ENCODE assay signal across 17 cellular contexts in genomic region chr2:70282439-70282838, GRCh38. TPM values are rescaled to one million over a fixed set of nuclear protein-coding genes. Genes with fewer than 3 reads are reported as not detected.
A peak's percentile ranks its signal among the peaks of the same experiment; 100 is the strongest.
DNase-seq lines count a peak whose midpoint lies in the region; ATAC-seq lines count a peak whose summit lies in the region.
"Had no signal": no experiment of that assay in that cellular context is flagged by ENCODE, and none has a peak within 500 bp of the region (broad histone marks: within the 10 kb centered on the region; RNA-seq: fewer than 3 reads in every experiment).

No MANE protein-coding gene starts in this region.

- H3K27ac Mint-ChIP-seq in activated T-cell treated with anti-CD3 and anti-CD28 coated beads, Interleukin-2, amount 50 U/mL, for 24 hours: peak overlapping the region; percentile 41
- peak overlapping the region; percentile 9 for H3K27ac Mint-ChIP-seq in stimulated activated naive CD8-positive, alpha-beta T cell treated with anti-CD3 and anti-CD28 coated beads, Interleukin-15, Interleukin-2, amounts not matched to agents 100 ng/mL and 50 ng/mL, for 24 hours
- peak overlapping the region in 1 of 2 donors; percentile 26 for H3K27ac Mint-ChIP-seq in stimulated activated naive CD8-positive, alpha-beta T cell treated with anti-CD3 and anti-CD28 coated beads, Interleukin-15, amount 100 ng/mL, for 72 hours
- H3K27ac Mint-ChIP-seq: HFFc6 had no signal

- H3K4me3 Mint-ChIP-seq in activated T-cell treated with anti-CD3 and anti-CD28 coated beads, Interleukin-2, amount 50 U/mL, for 24 hours: no peak overlapping the region
- no peak overlapping the region for H3K4me3 Mint-ChIP-seq in activated T-cell treated with anti-CD3 and anti-CD28 coated beads, Interleukin-2, amount 50 U/mL, for 4 hours
- H3K4me3 Mint-ChIP-seq in stimulated activated naive CD8-positive, alpha-beta T cell treated with anti-CD3 and anti-CD28 coated beads, Interleukin-15, Interleukin-2, amounts not matched to agents 100 ng/mL and 50 ng/mL, for 24 hours: no peak overlapping the region
- H3K4me3 Mint-ChIP-seq in stimulated activated naive CD8-positive, alpha-beta T cell treated with anti-CD3 and anti-CD28 coated beads, Interleukin-15, amount 100 ng/mL, for 72 hours: no peak overlapping the region
- H3K4me3 Mint-ChIP-seq: HFFc6 had no signal

- no peak for DNase-seq in activated T-cell treated with anti-CD3 and anti-CD28 coated beads, Interleukin-2, amount 50 U/mL, for 24 hours
- no peak for DNase-seq in activated T-cell treated with anti-CD3 and anti-CD28 coated beads, Interleukin-2, amount 50 U/mL, for 4 hours
- DNase-seq in stimulated activated naive CD8-positive, alpha-beta T cell treated with anti-CD3 and anti-CD28 coated beads, Interleukin-15, amount 100 ng/mL, for 72 hours: no peak
- no peak for DNase-seq in left ventricle myocardium superior
- no peak for DNase-seq in NCI-H526 treated with DMSO at 0.1 percent for 48 hours (lab: John Stamatoyannopoulos, UW)
- no peak for DNase-seq in DMS53 treated with DMSO at 0.1 percent for 48 hours (lab: John Stamatoyannopoulos, UW; ENCODE audit: unreplicated experiment)
- DNase-seq: HFFc6, MM.1S, NCI-H1092 treated with DMSO at 0.1 percent for 48 hours, NCI-H1694, NCI-H2107, NCI-H2227 treated with DMSO at 0.1 percent for 48 hours, NCI-H524 had no signal

- intact Hi-C loops in left ventricle myocardium superior (cut with micrococcal nuclease): no loop called here

- no peaks in the 10 kb centered on the region for H3K27me3 Mint-ChIP-seq in activated T-cell treated with anti-CD3 and anti-CD28 coated beads, Interleukin-2, amount 50 U/mL, for 24 hours
- no peaks in the 10 kb centered on the region for H3K27me3 Mint-ChIP-seq in activated T-cell treated with anti-CD3 and anti-CD28 coated beads, Interleukin-2, amount 50 U/mL, for 4 hours (ENCODE audit: low read depth)
- H3K27me3 Mint-ChIP-seq in stimulated activated naive CD8-positive, alpha-beta T cell treated with anti-CD3 and anti-CD28 coated beads, Interleukin-15, Interleukin-2, amounts not matched to agents 100 ng/mL and 50 ng/mL, for 24 hours: no peaks in the 10 kb centered on the region
- no peaks in the 10 kb centered on the region for H3K27me3 Mint-ChIP-seq in stimulated activated naive CD8-positive, alpha-beta T cell treated with anti-CD3 and anti-CD28 coated beads, Interleukin-15, amount 100 ng/mL, for 72 hours

- H3K36me3 Mint-ChIP-seq in activated T-cell treated with anti-CD3 and anti-CD28 coated beads, Interleukin-2, amount 50 U/mL, for 24 hours (ENCODE audit: low read depth): peaks cover 96% of the 10 kb centered on the region
- H3K36me3 Mint-ChIP-seq in activated T-cell treated with anti-CD3 and anti-CD28 coated beads, Interleukin-2, amount 50 U/mL, for 4 hours (ENCODE audit: insufficient read depth): peaks cover 40% of the 10 kb centered on the region
- peaks cover 81% of the 10 kb centered on the region for H3K36me3 Mint-ChIP-seq in stimulated activated naive CD8-positive, alpha-beta T cell treated with anti-CD3 and anti-CD28 coated beads, Interleukin-15, Interleukin-2, amounts not matched to agents 100 ng/mL and 50 ng/mL, for 24 hours (ENCODE audit: low read depth)

- ATAC-seq in activated T-cell treated with anti-CD3 and anti-CD28 coated beads, Interleukin-2, amount 50 U/mL, for 4 hours: no peak
- no peak for ATAC-seq in stimulated activated naive CD8-positive, alpha-beta T cell treated with anti-CD3 and anti-CD28 coated beads, Interleukin-15, amount 100 ng/mL, for 72 hours
- ATAC-seq in left ventricle myocardium superior (peak; percentile 61), HG03095 (IDR thresholded peaks at IDR 0.05; ENCODE audit: unreplicated experiment) (no peak)
- ATAC-seq: A549, Panc1 had no signal

- H3K4me1 Mint-ChIP-seq in activated T-cell treated with anti-CD3 and anti-CD28 coated beads, Interleukin-2, amount 50 U/mL, for 24 hours (ENCODE audit: low read depth): peaks cover 43% of the 10 kb centered on the region
- peaks cover 26% of the 10 kb centered on the region for H3K4me1 Mint-ChIP-seq in activated T-cell treated with anti-CD3 and anti-CD28 coated beads, Interleukin-2, amount 50 U/mL, for 4 hours (ENCODE audit: low read depth)
- H3K4me1 Mint-ChIP-seq in stimulated activated naive CD8-positive, alpha-beta T cell treated with anti-CD3 and anti-CD28 coated beads, Interleukin-15, Interleukin-2, amounts not matched to agents 100 ng/mL and 50 ng/mL, for 24 hours (ENCODE audit: low read depth): peaks cover 40% of the 10 kb centered on the region
- H3K4me1 Mint-ChIP-seq in stimulated activated naive CD8-positive, alpha-beta T cell treated with anti-CD3 and anti-CD28 coated beads, Interleukin-15, amount 100 ng/mL, for 72 hours: peaks cover 39% of the 10 kb centered on the region

- H3K9me3 Mint-ChIP-seq in activated T-cell treated with anti-CD3 and anti-CD28 coated beads, Interleukin-2, amount 50 U/mL, for 24 hours: no peaks in the 10 kb centered on the region
- H3K9me3 Mint-ChIP-seq in activated T-cell treated with anti-CD3 and anti-CD28 coated beads, Interleukin-2, amount 50 U/mL, for 4 hours: no peaks in the 10 kb centered on the region
- H3K9me3 Mint-ChIP-seq in stimulated activated naive CD8-positive, alpha-beta T cell treated with anti-CD3 and anti-CD28 coated beads, Interleukin-15, Interleukin-2, amounts not matched to agents 100 ng/mL and 50 ng/mL, for 24 hours: no peaks in the 10 kb centered on the region
- H3K9me3 Mint-ChIP-seq in stimulated activated naive CD8-positive, alpha-beta T cell treated with anti-CD3 and anti-CD28 coated beads, Interleukin-15, amount 100 ng/mL, for 72 hours: no peaks in the 10 kb centered on the region
- H3K9me3 Mint-ChIP-seq: HFFc6 had no signal

RNA-seq across cellular contexts. Expression of gene SNRPG, which starts 11.1 kb away (rescaled TPM):
- total RNA-seq in activated T-cell treated with anti-CD3 and anti-CD28 coated beads, Interleukin-2, amount 50 U/mL, for 4 hours: 100 to 1,000 TPM; 427 to 446 (median 435) TPM
- 129 TPM for total RNA-seq in left ventricle myocardium superior

RNA-seq across cellular contexts. Expression of gene FAM136A, which starts 19.4 kb away (rescaled TPM):
- 100 to 1,000 TPM; 107 to 140 (median 117) TPM for total RNA-seq in activated T-cell treated with anti-CD3 and anti-CD28 coated beads, Interleukin-2, amount 50 U/mL, for 4 hours
- total RNA-seq in left ventricle myocardium superior: 28.5 TPM

RNA-seq across cellular contexts. Expression of gene PCYOX1, which starts 24.5 kb away (rescaled TPM):
- 10 to 100 TPM in 1 of 3 donors, 1 to 10 TPM in 2; 7.5 to 11.6 (median 8.1) TPM for total RNA-seq in activated T-cell treated with anti-CD3 and anti-CD28 coated beads, Interleukin-2, amount 50 U/mL, for 4 hours
- 110 TPM for total RNA-seq in left ventricle myocardium superior

RNA-seq across cellular contexts. Expression of gene TIA1, which starts 34.0 kb away (rescaled TPM):
- total RNA-seq in activated T-cell treated with anti-CD3 and anti-CD28 coated beads, Interleukin-2, amount 50 U/mL, for 4 hours: 100 to 1,000 TPM in 1 of 3 donors, 10 to 100 TPM in 2; 94.4 to 104 (median 99.8) TPM
- 51.2 TPM for total RNA-seq in left ventricle myocardium superior
